In the genomic region with DNA sequence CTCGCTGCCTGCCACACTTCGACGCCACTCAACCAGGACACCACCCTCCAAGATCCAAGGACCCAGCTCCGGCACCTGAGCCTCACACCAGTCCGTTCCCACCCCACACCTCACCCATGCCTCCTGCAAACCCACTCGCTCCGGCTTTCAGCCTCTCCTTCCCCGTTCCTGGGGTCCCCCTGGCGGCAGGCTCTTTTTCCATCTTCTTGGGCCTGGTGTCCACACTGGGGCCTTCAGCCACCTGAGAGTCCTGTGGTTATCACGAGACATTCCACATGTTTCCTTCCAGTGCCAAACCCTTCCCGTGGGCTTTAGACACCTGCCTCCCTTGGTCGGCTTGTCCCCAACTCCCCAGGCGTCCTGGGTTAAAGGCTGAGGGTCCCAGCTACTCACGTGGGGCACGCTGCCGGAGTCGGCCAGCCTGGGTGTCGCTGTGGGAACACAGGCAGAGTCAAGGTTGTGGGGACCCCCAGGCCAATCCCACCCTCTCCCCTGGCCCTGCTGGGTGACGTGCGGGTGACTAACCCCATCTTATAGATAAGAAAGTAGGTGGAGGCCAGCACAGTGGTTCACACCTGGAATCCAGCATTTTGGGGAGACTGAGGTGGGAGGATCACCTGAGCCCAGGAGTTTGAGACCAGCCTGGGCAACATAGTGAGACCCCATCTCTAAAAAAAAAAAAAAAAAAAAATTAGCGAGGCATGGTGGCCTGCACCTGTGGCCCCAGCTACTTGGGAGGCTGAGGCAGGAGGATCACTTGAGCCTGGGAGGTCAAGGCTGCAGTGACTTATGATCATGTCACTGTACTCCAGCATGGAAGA, we compare ENCODE assay signal across 10 cellular contexts. TPM values are rescaled to one million over a fixed set of nuclear protein-coding genes. Genes with fewer than 3 reads are reported as not detected.
A peak's percentile ranks its signal among the peaks of the same experiment; 100 is the strongest.
DNase-seq lines count a peak whose midpoint lies in the region; ATAC-seq, FAIRE-seq and TF ChIP-seq lines count a peak whose summit lies in the region.
"Had no signal": no experiment of that assay in that cellular context is flagged by ENCODE, and none has a peak within 500 bp of the region (broad histone marks: within the 10 kb centered on the region; RNA-seq: fewer than 3 reads in every experiment).

No MANE protein-coding gene starts in this region.

- H3K9me3 ChIP-seq in K562 (replicated peaks; ENCODE audit: control insufficient read depth, insufficient read depth, low read depth, low read length): no peaks in the 10 kb centered on the region

- FAIRE-seq in K562 (lab: Jason Lieb, UNC): no peak

- in situ Hi-C loops in K562 (cut with MboI): no loop called here

- H3K27ac ChIP-seq in K562 (ENCODE audit: extremely low read depth, low read depth, low read length): no peak overlapping the region

- no peak for TF ChIP-seq RAD21 in K562 (CRISPR knock-in tag; conservative IDR thresholded peaks at IDR 0.05 in 1 of 2, IDR thresholded peaks at IDR 0.05 in 1 of 2)

- peak in 2 of 3 experiments; percentile 9 to 28; a peak in 1 of 6 replicates for TF ChIP-seq CTCF in K562 (IDR thresholded peaks at IDR 0.05 in 2 of 3, conservative IDR thresholded peaks at IDR 0.05 in 1 of 3; ENCODE audit: insufficient read depth in 2 of 3, low read depth in 1 of 3, low read length in 3 of 3)

- peaks cover 0 to 64% of the 10 kb centered on the region in 2 experiments; a peak in 2 of 5 replicates for H3K4me1 ChIP-seq in K562 (replicated peaks in 1 of 2; ENCODE audit: control insufficient read depth in 2 of 2, insufficient read depth in 2 of 2, low read length in 2 of 2)

- DNase-seq in stimulated activated naive CD8-positive, alpha-beta T cell treated with anti-CD3 and anti-CD28 coated beads, Interleukin-15, Interleukin-2, amounts not matched to agents 100 U/mL and 50 U/mL, for 24 hours: no peak
- no peak for DNase-seq in K562 (ENCODE audit: extremely low read depth in 1 of 4, low spot score in 3 of 4)
- peak; percentile 87 for DNase-seq in islet precursor cell
- no peak for DNase-seq in DMS53 treated with DMSO at 0.1 percent for 48 hours (lab: John Stamatoyannopoulos, UW; ENCODE audit: unreplicated experiment)
- DNase-seq: hypothalamus had no signal

- no peaks in the 10 kb centered on the region for H4K20me1 ChIP-seq in K562 (replicated peaks; ENCODE audit: control insufficient read depth, insufficient read depth, low read length)

- BruUV-seq in K562 (replicated peaks; lab: Mats Ljungman, UMichigan): no TSS peak

- no peak for TF ChIP-seq POLR2A in K562 (conservative IDR thresholded peaks at IDR 0.05)

- 66% methylated on average over 18 of the region's 21 CpGs for WGBS in K562 (ENCODE audit: insufficient coverage, low coverage, missing lambda C conversion rate)

- TF ChIP-seq EP300 in K562 (IDR thresholded peaks at IDR 0.05; ENCODE audit: low read length): no peak

- no peak overlapping the region for H2AFZ ChIP-seq in K562 (ENCODE audit: low read depth, low read length)

- no peak overlapping the region for H3K27ac Mint-ChIP-seq in stimulated activated naive CD8-positive, alpha-beta T cell treated with anti-CD3 and anti-CD28 coated beads, Interleukin-15, Interleukin-2, amounts not matched to agents 100 ng/mL and 50 ng/mL, for 24 hours

- no peaks in the 10 kb centered on the region for H3K9me1 ChIP-seq in K562 (ENCODE audit: control insufficient read depth, insufficient read depth, low read length)

- peaks cover 29% of the 10 kb centered on the region for H3K4me1 Mint-ChIP-seq in stimulated activated naive CD8-positive, alpha-beta T cell treated with anti-CD3 and anti-CD28 coated beads, Interleukin-15, Interleukin-2, amounts not matched to agents 100 ng/mL and 50 ng/mL, for 24 hours (ENCODE audit: low read depth)

- no peak for ATAC-seq in stimulated activated naive CD8-positive, alpha-beta T cell treated with anti-CD3 and anti-CD28 coated beads, Interleukin-15, Interleukin-2, amounts not matched to agents 100 U/mL and 50 U/mL, for 24 hours
- ATAC-seq in K562 (no peak), HG02798 (IDR thresholded peaks at IDR 0.05; ENCODE audit: poor library complexity, unreplicated experiment) (no peak), HG03460 (IDR thresholded peaks at IDR 0.05; ENCODE audit: unreplicated experiment) (no peak), GM21381 (IDR thresholded peaks at IDR 0.05; ENCODE audit: unreplicated experiment) (no peak)

- H3K79me2 ChIP-seq in K562 (ENCODE audit: control insufficient read depth, insufficient read depth, low read length): no peaks in the 10 kb centered on the region

- H3K9me3 Mint-ChIP-seq in stimulated activated naive CD8-positive, alpha-beta T cell treated with anti-CD3 and anti-CD28 coated beads, Interleukin-15, Interleukin-2, amounts not matched to agents 100 ng/mL and 50 ng/mL, for 24 hours: no peaks in the 10 kb centered on the region

- POLR2A ChIA-PET in K562 (lab: Yijun Ruan, JAX): interaction anchor here (0.6 to 1.7 kb wide), 6 partner anchors 8 to 21 kb away, joined by 3 to 9 read pairs (median 6); no protein-coding TSS in a partner anchor

- H3K36me3 ChIP-seq in K562 (ENCODE audit: control insufficient read depth, insufficient read depth, low read length): peaks cover 2% of the 10 kb centered on the region; the same call in 1 of the 3 replicates

- H3K4me3 ChIP-seq in K562: no peak overlapping the region

- no peaks in the 10 kb centered on the region for H3K36me3 Mint-ChIP-seq in stimulated activated naive CD8-positive, alpha-beta T cell treated with anti-CD3 and anti-CD28 coated beads, Interleukin-15, Interleukin-2, amounts not matched to agents 100 ng/mL and 50 ng/mL, for 24 hours (ENCODE audit: low read depth)

- intact Hi-C loops in K562 (cut with micrococcal nuclease): no loop called here

- H3K27me3 ChIP-seq in K562 (ENCODE audit: control insufficient read depth in 2 of 2, insufficient read depth in 2 of 2, low read length in 2 of 2): no peaks in the 10 kb centered on the region

- peak overlapping the region in 1 of 2 experiments; percentile 52; a peak in 1 of 4 replicates for H3K9ac ChIP-seq in K562 (ENCODE audit: insufficient read depth in 1 of 2, low read depth in 2 of 2, low read length in 2 of 2)

- H3K4me2 ChIP-seq in K562 (ENCODE audit: insufficient read depth, low read length): no peak overlapping the region

- no peaks in the 10 kb centered on the region for H3K27me3 Mint-ChIP-seq in stimulated activated naive CD8-positive, alpha-beta T cell treated with anti-CD3 and anti-CD28 coated beads, Interleukin-15, Interleukin-2, amounts not matched to agents 100 ng/mL and 50 ng/mL, for 24 hours

- peak overlapping the region; percentile 8 for H3K4me3 Mint-ChIP-seq in stimulated activated naive CD8-positive, alpha-beta T cell treated with anti-CD3 and anti-CD28 coated beads, Interleukin-15, Interleukin-2, amounts not matched to agents 100 ng/mL and 50 ng/mL, for 24 hours

- CTCF ChIA-PET in K562 (lab: Yijun Ruan, JAX; ENCODE audit: low intra/inter-chr PET ratio): no interaction called here

RNA-seq across cellular contexts. Expression of gene JSRP1, which starts 2.0 kb away (rescaled TPM):
- 1.7 TPM in 1 of 2 replicates, not detected in the other for total RNA-seq in K562 (2011; cell fraction: chromatin; rRNA removed; ENCODE audit: low replicate concordance)
- total RNA-seq in K562 (2011; cell fraction: nucleolus; rRNA removed): 0.92 TPM in 1 of 2 replicates, not detected in the other
- total RNA-seq in K562 (2011; cell fraction: nucleoplasm; rRNA removed): 2.7 TPM in 1 of 2 replicates, not detected in the other
- total RNA-seq in K562 (2014; rRNA removed) (0.29 TPM in 1 of 2 replicates, not detected in the other), K562 (2014; rRNA removed; fragmentation: Illumina TruSeq; extraction: Trizol) (0.40 and 0.45 TPM in 2 replicates), K562 (2015; rRNA removed; fragmentation: Illumina TruSeq; extraction: Trizol) (0.51 and 0.57 TPM in 2 replicates), K562 (2021) (0.58 and 0.78 TPM in 2 replicates)
- polyA plus RNA-seq in K562 (2011; rRNA removed) (not detected in 2 replicates), K562 (2014; fragmentation: Illumina TruSeq; extraction: Trizol) (not detected in 2 replicates), K562 (2014; fragmentation: Nextera tagmentation; extraction: Ambion mirVana) (under 1 TPM in 1 of 2 experiments, not detected in 1; 0.08 TPM), K562 (2014; rRNA removed) (1.2 and 2.1 TPM in 2 replicates)
- 0.09 TPM in 1 of 2 replicates, not detected in the other for polyA plus RNA-seq in K562 (2011; cell fraction: cytosol; rRNA removed)
- polyA plus RNA-seq in K562 (2011; cell fraction: nucleus; rRNA removed): 0.58 TPM in 1 of 2 replicates, not detected in the other
- polyA plus RNA-seq in K562 (2012): 2.3 and 2.7 TPM in 2 replicates
- polyA minus RNA-seq in K562 (2011; rRNA and poly(A)+ RNA removed): 0.63 TPM in 1 of 2 replicates, not detected in the other
- not detected in 2 replicates for polyA minus RNA-seq in K562 (2011; cell fraction: cytosol; rRNA and poly(A)+ RNA removed)
- polyA minus RNA-seq in K562 (2011; cell fraction: nucleus; rRNA and poly(A)+ RNA removed): 1.00 TPM in 1 of 2 replicates, not detected in the other
- total RNA-seq: posterior vena cava had no signal

RNA-seq across cellular contexts. Expression of gene AMH, which starts 5.1 kb away (rescaled TPM):
- total RNA-seq in K562 (2011; cell fraction: chromatin; rRNA removed; ENCODE audit: low replicate concordance): 14.5 and 62.7 TPM in 2 replicates
- total RNA-seq in K562 (2011; cell fraction: nucleolus; rRNA removed): 48.8 and 60.2 TPM in 2 replicates
- total RNA-seq in K562 (2011; cell fraction: nucleoplasm; rRNA removed): 25.7 and 35.6 TPM in 2 replicates
- total RNA-seq in K562 (2014; rRNA removed): 9.4 and 10.7 TPM in 2 replicates
- 0.13 and 0.29 TPM in 2 replicates for total RNA-seq in K562 (2014; rRNA removed; fragmentation: Illumina TruSeq; extraction: Trizol)
- 2.6 and 3.5 TPM in 2 replicates for total RNA-seq in K562 (2015; rRNA removed; fragmentation: Illumina TruSeq; extraction: Trizol)
- total RNA-seq in K562 (2021): 22.2 and 27.4 TPM in 2 replicates
- polyA plus RNA-seq in K562 (2011; rRNA removed): 1.7 and 3.6 TPM in 2 replicates
- 2.2 and 9.1 TPM in 2 replicates for polyA plus RNA-seq in K562 (2011; cell fraction: cytosol; rRNA removed)
- polyA plus RNA-seq in K562 (2011; cell fraction: nucleus; rRNA removed): 52.0 and 130 TPM in 2 replicates
- polyA plus RNA-seq in K562 (2012): 14.9 and 33.7 TPM in 2 replicates
- 1.5 and 4.0 TPM in 2 replicates for polyA plus RNA-seq in K562 (2014; fragmentation: Illumina TruSeq; extraction: Trizol)
- polyA plus RNA-seq in K562 (2014; fragmentation: Nextera tagmentation; extraction: Ambion mirVana): not detected
- polyA plus RNA-seq in K562 (2014; rRNA removed): 19.2 and 23.6 TPM in 2 replicates
- polyA minus RNA-seq in K562 (2011; rRNA and poly(A)+ RNA removed): 0.09 and 0.18 TPM in 2 replicates
- 2.0 and 3.7 TPM in 2 replicates for polyA minus RNA-seq in K562 (2011; cell fraction: cytosol; rRNA and poly(A)+ RNA removed)
- polyA minus RNA-seq in K562 (2011; cell fraction: nucleus; rRNA and poly(A)+ RNA removed): 5.4 and 8.2 TPM in 2 replicates

RNA-seq across cellular contexts. Expression of gene SF3A2, which starts 17.6 kb away (rescaled TPM):
- total RNA-seq in K562 (2011; cell fraction: chromatin; rRNA removed; ENCODE audit: low replicate concordance): 112 and 366 TPM in 2 replicates
- total RNA-seq in K562 (2011; cell fraction: nucleolus; rRNA removed): 303 and 373 TPM in 2 replicates
- 182 TPM in 2 replicates for total RNA-seq in K562 (2011; cell fraction: nucleoplasm; rRNA removed)
- total RNA-seq in K562 (2014; rRNA removed): 50.3 and 111 TPM in 2 replicates
- 4.5 and 5.8 TPM in 2 replicates for total RNA-seq in K562 (2014; rRNA removed; fragmentation: Illumina TruSeq; extraction: Trizol)
- 22.8 and 30.6 TPM in 2 replicates for total RNA-seq in K562 (2015; rRNA removed; fragmentation: Illumina TruSeq; extraction: Trizol)
- 181 and 194 TPM in 2 replicates for total RNA-seq in K562 (2021)
- polyA plus RNA-seq in K562 (2011; rRNA removed): 7.9 and 21.0 TPM in 2 replicates
- 11.3 and 12.6 TPM in 2 replicates for polyA plus RNA-seq in K562 (2011; cell fraction: cytosol; rRNA removed)
- polyA plus RNA-seq in K562 (2011; cell fraction: nucleus; rRNA removed): 164 and 237 TPM in 2 replicates
- 142 and 173 TPM in 2 replicates for polyA plus RNA-seq in K562 (2012)
- polyA plus RNA-seq in K562 (2014; fragmentation: Illumina TruSeq; extraction: Trizol): 44.6 and 119 TPM in 2 replicates
- polyA plus RNA-seq in K562 (2014; fragmentation: Nextera tagmentation; extraction: Ambion mirVana): under 1 TPM; 0.17 to 0.35 TPM
- polyA plus RNA-seq in K562 (2014; rRNA removed): 45.9 and 46.7 TPM in 2 replicates
- 8.5 and 10.2 TPM in 2 replicates for polyA minus RNA-seq in K562 (2011; rRNA and poly(A)+ RNA removed)
- 49.6 and 76.1 TPM in 2 replicates for polyA minus RNA-seq in K562 (2011; cell fraction: cytosol; rRNA and poly(A)+ RNA removed)
- polyA minus RNA-seq in K562 (2011; cell fraction: nucleus; rRNA and poly(A)+ RNA removed): 127 and 137 TPM in 2 replicates

RNA-seq across cellular contexts. Expression of gene PLEKHJ1, which starts 18.1 kb away (rescaled TPM):
- total RNA-seq in K562 (2011; cell fraction: chromatin; rRNA removed; ENCODE audit: low replicate concordance): 32.2 and 114 TPM in 2 replicates
- total RNA-seq in K562 (2011; cell fraction: nucleolus; rRNA removed): 171 and 174 TPM in 2 replicates
- 85.7 and 89.1 TPM in 2 replicates for total RNA-seq in K562 (2011; cell fraction: nucleoplasm; rRNA removed)
- total RNA-seq in K562 (2014; rRNA removed) (176 and 229 TPM in 2 replicates), K562 (2014; rRNA removed; fragmentation: Illumina TruSeq; extraction: Trizol) (55.6 and 55.7 TPM in 2 replicates), K562 (2015; rRNA removed; fragmentation: Illumina TruSeq; extraction: Trizol) (63.9 and 65.6 TPM in 2 replicates), K562 (2021) (127 and 140 TPM in 2 replicates)
- polyA plus RNA-seq in K562 (2011; rRNA removed) (65.9 and 80.2 TPM in 2 replicates), K562 (2014; fragmentation: Illumina TruSeq; extraction: Trizol) (45.9 and 72.0 TPM in 2 replicates), K562 (2014; fragmentation: Nextera tagmentation; extraction: Ambion mirVana) (1 to 10 TPM; 1.5 to 6.8 TPM), K562 (2014; rRNA removed) (188 and 193 TPM in 2 replicates)
- 131 and 202 TPM in 2 replicates for polyA plus RNA-seq in K562 (2011; cell fraction: cytosol; rRNA removed)
- polyA plus RNA-seq in K562 (2011; cell fraction: nucleus; rRNA removed): 161 and 204 TPM in 2 replicates
- polyA plus RNA-seq in K562 (2012): 127 and 153 TPM in 2 replicates
- polyA minus RNA-seq in K562 (2011; rRNA and poly(A)+ RNA removed): 12.0 and 14.7 TPM in 2 replicates
- polyA minus RNA-seq in K562 (2011; cell fraction: cytosol; rRNA and poly(A)+ RNA removed): 24.0 and 24.1 TPM in 2 replicates
- polyA minus RNA-seq in K562 (2011; cell fraction: nucleus; rRNA and poly(A)+ RNA removed): 31.9 and 32.4 TPM in 2 replicates

RNA-seq across cellular contexts. Expression of gene PEAK3, which starts 27.7 kb away (rescaled TPM):
- total RNA-seq in K562 (2011; cell fraction: chromatin; rRNA removed; ENCODE audit: low replicate concordance): 0.49 TPM in 1 of 2 replicates, not detected in the other
- total RNA-seq in K562 (2011; cell fraction: nucleolus; rRNA removed): 0.17 TPM in 1 of 2 replicates, not detected in the other
- total RNA-seq in K562 (2011; cell fraction: nucleoplasm; rRNA removed): not detected in 2 replicates
- total RNA-seq in K562 (2014; rRNA removed): 0.16 TPM in 1 of 2 replicates, not detected in the other
- total RNA-seq in K562 (2014; rRNA removed; fragmentation: Illumina TruSeq; extraction: Trizol): not detected in 2 replicates
- total RNA-seq in K562 (2015; rRNA removed; fragmentation: Illumina TruSeq; extraction: Trizol): not detected in 2 replicates
- 0.13 and 0.40 TPM in 2 replicates for total RNA-seq in K562 (2021)
- polyA plus RNA-seq in K562 (2011; rRNA removed): 0.03 TPM in 1 of 2 replicates, not detected in the other
- not detected in 2 replicates for polyA plus RNA-seq in K562 (2011; cell fraction: cytosol; rRNA removed)
- polyA plus RNA-seq in K562 (2011; cell fraction: nucleus; rRNA removed): 0.10 TPM in 1 of 2 replicates, not detected in the other
- polyA plus RNA-seq in K562 (2012): 0.27 and 0.66 TPM in 2 replicates
- polyA plus RNA-seq in K562 (2014; fragmentation: Illumina TruSeq; extraction: Trizol): 0.06 TPM in 1 of 2 replicates, not detected in the other
- not detected for polyA plus RNA-seq in K562 (2014; fragmentation: Nextera tagmentation; extraction: Ambion mirVana)
- 0.07 TPM in 1 of 2 replicates, not detected in the other for polyA plus RNA-seq in K562 (2014; rRNA removed)
- polyA minus RNA-seq in K562 (2011; rRNA and poly(A)+ RNA removed): not detected in 2 replicates
- not detected in 2 replicates for polyA minus RNA-seq in K562 (2011; cell fraction: cytosol; rRNA and poly(A)+ RNA removed)
- 0.11 and 0.13 TPM in 2 replicates for polyA minus RNA-seq in K562 (2011; cell fraction: nucleus; rRNA and poly(A)+ RNA removed)
